Comparison of ENCODE assay signal across 23 cellular contexts in genomic region chr15:27855137-27855536, GRCh38.
"Had no signal": no experiment of that assay in that cellular context is flagged by ENCODE, and none has a peak within 500 bp of the region (broad histone marks: within the 10 kb centered on the region; RNA-seq: fewer than 3 reads in every experiment).

No MANE protein-coding gene starts in this region.

- H2AFZ ChIP-seq: parathyroid adenoma had no signal

- H3K36me3 ChIP-seq: colonic mucosa, heart right ventricle, lower lobe of right lung, prostate gland, right atrium auricular region, sigmoid colon, stomach, thyroid gland had no signal

- FAIRE-seq: keratinocyte had no signal

- H3K27me3 ChIP-seq: colonic mucosa, heart right ventricle, right atrium auricular region, sigmoid colon, stomach, thyroid gland had no signal

- H3K4me3 ChIP-seq: colonic mucosa, heart right ventricle, lower lobe of right lung, prostate gland, right atrium auricular region, sigmoid colon, stomach, thyroid gland had no signal

- H3K9ac ChIP-seq: parathyroid adenoma had no signal

- H3K4me1 ChIP-seq: colonic mucosa, heart right ventricle, lower lobe of right lung, parathyroid adenoma, prostate gland, right atrium auricular region, sigmoid colon, stomach, thyroid gland had no signal

- DNase-seq: colonic mucosa; effector CD8-positive, alpha-beta T cell; endodermal cell; foreskin melanocyte; glutamatergic neuron; heart right ventricle; hippocampal formation; immature natural killer cell; left ventricle myocardium superior; lower lobe of right lung; natural killer cell; sigmoid colon; stimulated activated CD4-positive, alpha-beta T cell treated with anti-CD3 and anti-CD28 coated beads, Interleukin-2, amount 100 ng/mL, for 24 hours; stimulated activated CD4-positive, alpha-beta T cell treated with anti-CD3 and anti-CD28 coated beads, Interleukin-4, amount 100 ng/mL, for 24 hours; stimulated activated naive CD4-positive, alpha-beta T cell treated with Interleukin-2 at 50 U/mL for 16 hours; stomach; thyroid gland; trophoblast cell had no signal

- H3K27ac ChIP-seq: colonic mucosa, epithelial cell of prostate, heart right ventricle, lower lobe of right lung, parathyroid adenoma, prostate gland, right atrium auricular region, sigmoid colon, stomach, thyroid gland had no signal

- H3K79me2 ChIP-seq: parathyroid adenoma had no signal

- H3K9me3 ChIP-seq: colonic mucosa, lower lobe of right lung, prostate gland, thyroid gland had no signal
